Comparison of ENCODE assay signal across 8 cellular contexts in genomic region chr9:12774861-12775367, GRCh38. TPM values are rescaled to one million over a fixed set of nuclear protein-coding genes. Genes with fewer than 3 reads are reported as not detected.
DNase-seq lines count a peak whose midpoint lies in the region; ATAC-seq and TF ChIP-seq lines count a peak whose summit lies in the region.

Gene LURAP1L (plus strand): TSS chr9:12775020. CDS start chr9:12775716, 696 bp downstream.

- H3K27ac Mint-ChIP-seq in activated T-helper 1 cell treated with anti-CD3 and anti-CD28 coated beads, Interleukin-12 subunit alpha, Interleukin-12 subunit beta, Interleukin-2, Interleukin-4 antibody, amounts not matched to agents 30 ng/mL and 10 ng/mL and 1 ng/mL, durations not matched to agents 14 hours and 24 hours and 36 hours: no peak within 1 kb of the TSS

- peak within 1 kb of the TSS; percentile 67 for H3K4me3 Mint-ChIP-seq in activated T-helper 1 cell treated with anti-CD3 and anti-CD28 coated beads, Interleukin-12 subunit alpha, Interleukin-12 subunit beta, Interleukin-2, Interleukin-4 antibody, amounts not matched to agents 30 ng/mL and 10 ng/mL and 1 ng/mL, durations not matched to agents 14 hours and 24 hours and 36 hours

- peak; percentile 56 for ATAC-seq in omental fat pad (ENCODE audit: low FRiP score)

- peaks cover 24% of the 10 kb centered on the region for H3K27me3 Mint-ChIP-seq in activated T-helper 1 cell treated with anti-CD3 and anti-CD28 coated beads, Interleukin-12 subunit alpha, Interleukin-12 subunit beta, Interleukin-2, Interleukin-4 antibody, amounts not matched to agents 30 ng/mL and 10 ng/mL and 1 ng/mL, durations not matched to agents 14 hours and 24 hours and 36 hours (ENCODE audit: insufficient read depth)

- DNase-seq in DMS53 (lab: John Stamatoyannopoulos, UW): peak; percentile 74
- peak; percentile 66 for DNase-seq in NCI-H1105 (lab: John Stamatoyannopoulos, UW)
- DNase-seq in activated T-helper 1 cell treated with anti-CD3 and anti-CD28 coated beads, Interleukin-12 subunit alpha, Interleukin-12 subunit beta, Interleukin-2, Interleukin-4 antibody, amounts not matched to agents 30 ng/mL and 10 ng/mL and 1 ng/mL, durations not matched to agents 14 hours and 24 hours and 36 hours (ENCODE audit: low spot score): no peak
- peak in 34 of 42 donors; percentile 4 to 83 (median 44) for DNase-seq in head of caudate nucleus
- DNase-seq in omental fat pad (ENCODE audit: low spot score): no peak
- no peak for DNase-seq in 8988T
- no peak for DNase-seq in NK-92 treated with Interleukin-12 subunit alpha and Interleukin-12 subunit beta, amount 100 ng/mL, for 24 hours (lab: John Stamatoyannopoulos, UW)
- DNase-seq in amniotic stem cell (lab: John Stamatoyannopoulos, UW): no peak

- peaks cover 6% of the 10 kb centered on the region for H3K4me1 Mint-ChIP-seq in activated T-helper 1 cell treated with anti-CD3 and anti-CD28 coated beads, Interleukin-12 subunit alpha, Interleukin-12 subunit beta, Interleukin-2, Interleukin-4 antibody, amounts not matched to agents 30 ng/mL and 10 ng/mL and 1 ng/mL, durations not matched to agents 14 hours and 24 hours and 36 hours (ENCODE audit: low read depth)

- no peak for TF ChIP-seq CTCF in omental fat pad (IDR thresholded peaks at IDR 0.05)

- H3K9me3 Mint-ChIP-seq in activated T-helper 1 cell treated with anti-CD3 and anti-CD28 coated beads, Interleukin-12 subunit alpha, Interleukin-12 subunit beta, Interleukin-2, Interleukin-4 antibody, amounts not matched to agents 30 ng/mL and 10 ng/mL and 1 ng/mL, durations not matched to agents 14 hours and 24 hours and 36 hours: no peaks in the 10 kb centered on the region

- H3K36me3 Mint-ChIP-seq in activated T-helper 1 cell treated with anti-CD3 and anti-CD28 coated beads, Interleukin-12 subunit alpha, Interleukin-12 subunit beta, Interleukin-2, Interleukin-4 antibody, amounts not matched to agents 30 ng/mL and 10 ng/mL and 1 ng/mL, durations not matched to agents 14 hours and 24 hours and 36 hours (ENCODE audit: low read depth): no peaks in the 10 kb centered on the region

- intact Hi-C loops in activated T-helper 1 cell treated with anti-CD3 and anti-CD28 coated beads, Interleukin-12 subunit alpha, Interleukin-12 subunit beta, Interleukin-2, Interleukin-4 antibody, amounts not matched to agents 30 ng/mL and 10 ng/mL and 1 ng/mL, durations not matched to agents 14 hours and 24 hours and 36 hours (cut with micrococcal nuclease): no loop called here
- intact Hi-C loops in head of caudate nucleus (cut with DNase I): no loop called here

RNA-seq across cellular contexts. Expression of gene LURAP1L, which starts in this region (rescaled TPM):
- total RNA-seq in activated T-helper 1 cell treated with anti-CD3 and anti-CD28 coated beads, Interleukin-12 subunit alpha, Interleukin-12 subunit beta, Interleukin-2, Interleukin-4 antibody, amounts not matched to agents 30 ng/mL and 10 ng/mL and 1 ng/mL, durations not matched to agents 14 hours and 24 hours and 36 hours: not detected in 2 replicates
- 10 to 100 TPM in 2 of 4 donors, 1 to 10 TPM in 2; 7.6 to 23.3 (median 12.5) TPM for total RNA-seq in omental fat pad

Comparison
In these comparisons a context has a peak if more than half of its experiments do, and no peak if none do; other contexts are left out.
1. DNase-seq: peak in DMS53 (single experiment), NCI-H1105 (single experiment) and head of caudate nucleus (34 of 42); none in activated T-helper 1 cell treated with anti-CD3 and anti-CD28 coated beads, Interleukin-12 subunit alpha, Interleukin-12 subunit beta, Interleukin-2, Interleukin-4 antibody, amounts not matched to agents 30 ng/mL and 10 ng/mL and 1 ng/mL, durations not matched to agents 14 hours and 24 hours and 36 hours (single experiment), omental fat pad (single experiment), 8988T (single experiment), NK-92 treated with Interleukin-12 subunit alpha and Interleukin-12 subunit beta, amount 100 ng/mL, for 24 hours (single experiment) and amniotic stem cell (single experiment).